ENCODE assay signal across 12 cellular contexts in the genomic region with DNA sequence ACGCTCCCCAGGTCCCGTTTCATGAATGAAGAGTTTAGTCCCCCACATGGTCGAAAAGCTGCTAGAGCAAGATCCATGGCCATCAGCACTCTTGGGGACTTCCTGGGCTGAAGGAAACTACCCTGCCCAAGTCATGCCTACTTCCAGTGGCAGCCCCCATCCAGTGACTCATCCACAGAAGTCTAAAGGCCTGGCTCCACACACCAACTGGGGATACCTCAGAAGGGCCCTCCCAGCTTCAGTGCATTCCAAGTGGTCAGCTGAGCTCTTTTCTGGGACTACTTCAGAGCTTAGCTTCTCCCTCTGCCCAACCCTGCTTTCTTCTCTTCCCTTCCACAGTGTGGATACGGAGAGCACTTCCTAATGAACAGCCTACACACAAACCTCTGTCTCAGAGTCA.
DNase-seq lines count a peak whose midpoint lies in the region; ATAC-seq and TF ChIP-seq lines count a peak whose summit lies in the region.
"Had no signal": no experiment of that assay in that cellular context is flagged by ENCODE, and none has a peak within 500 bp of the region (broad histone marks: within the 10 kb centered on the region; RNA-seq: fewer than 3 reads in every experiment).

No MANE protein-coding gene starts in this region.

- no peak for TF ChIP-seq EP300 in gastroesophageal sphincter (IDR thresholded peaks at IDR 0.05)

- peak; percentile 15 for DNase-seq in HT-29 (ENCODE audit: low spot score)
- DNase-seq in tibial artery = no peak
- DNase-seq in inferior parietal cortex (ENCODE audit: extremely low spot score) = no peak
- DNase-seq in activated CD4-positive, CD25-positive, alpha-beta regulatory T cell (lab: John Stamatoyannopoulos, UW) = no peak
- DNase-seq in T1000 (lab: John Stamatoyannopoulos, UW) = no peak
- no peak for DNase-seq in occipital lobe (lab: John Stamatoyannopoulos, UW)
- DNase-seq: activated CD4-positive, alpha-beta T cell treated with anti-CD3 and anti-CD28 coated beads, Interleukin-2, amount 50 U/mL, for 4 hours; activated naive CD4-positive, alpha-beta T cell treated with anti-CD3 and anti-CD28 coated beads, Interleukin-2, amount 50 U/mL, for 16 hours; effector CD8-positive, alpha-beta T cell; NCI-H1092 had no signal

- H3K36me3 ChIP-seq in gastroesophageal sphincter (no peaks in the 10 kb centered on the region), tibial artery (no peaks in the 10 kb centered on the region)

- no peaks in the 10 kb centered on the region for H3K9me3 ChIP-seq in gastroesophageal sphincter
- H3K9me3 ChIP-seq in tibial artery = no peaks in the 10 kb centered on the region

- TF ChIP-seq CTCF in gastroesophageal sphincter (IDR thresholded peaks at IDR 0.05) = no peak
- no peak for TF ChIP-seq CTCF in tibial artery (IDR thresholded peaks at IDR 0.05)

- no peak overlapping the region for H3K4me3 ChIP-seq in gastroesophageal sphincter
- H3K4me3 ChIP-seq in tibial artery = no peak overlapping the region

- H3K27ac ChIP-seq in angular gyrus (ENCODE audit: low read depth, low read length) = peak overlapping the region; percentile 54
- peak overlapping the region in 3 of 4 donors; percentile 38 to 69 (median 61) for H3K27ac ChIP-seq in gastroesophageal sphincter
- H3K27ac ChIP-seq in tibial artery = peak overlapping the region; percentile 18 to 23

- ATAC-seq in gastroesophageal sphincter = no peak

- H3K27me3 ChIP-seq in gastroesophageal sphincter (no peaks in the 10 kb centered on the region), tibial artery (no peaks in the 10 kb centered on the region)

- intact Hi-C loops in tibial artery (cut with DNase I; ENCODE audit: low total_unique reads) = loop anchor here (5.0 kb wide), 1 partner anchor 113 kb away; the partner anchor contains the start of gene RTN4

- WGBS in gastroesophageal sphincter (ENCODE audit: low coverage in 1 of 2), 2 donors = 91 to 100% methylated on average over 3 to 4 of the region's 4 CpGs

- TF ChIP-seq POLR2A in gastroesophageal sphincter (IDR thresholded peaks at IDR 0.05) = no peak

- H3K4me1 ChIP-seq in gastroesophageal sphincter (peaks cover 6 to 92% (median 24%) of the 10 kb centered on the region in 3 donors), tibial artery (peaks cover 0 to 58% (median 44%) of the 10 kb centered on the region in 4 donors)
